In the genomic region with DNA sequence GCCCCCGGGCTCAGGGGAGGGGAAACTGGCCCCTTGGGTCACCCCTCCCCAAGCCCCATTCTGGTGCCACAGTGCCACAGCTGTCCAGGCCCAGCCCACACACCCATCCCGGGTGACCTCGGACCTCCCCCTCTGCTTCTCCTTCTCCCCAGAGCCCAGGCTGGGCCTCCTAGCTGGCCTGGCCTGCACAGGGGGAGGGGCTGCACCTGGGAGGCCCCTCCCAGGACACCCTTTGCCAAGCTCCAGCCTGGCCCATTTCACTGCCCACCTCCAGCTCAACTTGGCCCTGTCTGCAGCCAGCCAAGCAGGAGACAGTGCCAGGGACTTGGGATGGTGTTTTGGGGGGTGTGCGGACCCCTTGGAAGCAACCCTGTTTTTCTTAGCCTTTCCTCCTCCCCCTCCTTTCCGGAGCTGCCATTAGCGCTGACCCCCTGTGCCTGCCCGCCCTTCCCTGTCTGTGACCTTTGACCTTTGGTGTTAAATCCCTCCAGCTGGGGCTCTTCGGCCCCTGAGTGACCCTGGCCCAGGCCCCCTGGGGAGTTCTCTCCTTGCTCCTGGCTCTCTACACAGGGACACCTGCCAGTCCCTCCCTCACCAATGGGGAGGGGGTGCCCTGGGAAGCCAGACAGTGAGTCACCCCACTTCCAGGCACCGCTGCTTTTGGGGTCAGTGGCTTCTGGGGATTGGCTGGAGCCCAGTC, we compare ENCODE assay signal across 1 cellular context.
A peak's percentile ranks its signal among the peaks of the same experiment; 100 is the strongest.
TF ChIP-seq lines count a peak whose summit lies in the region.

No MANE protein-coding gene starts in this region.

TF ChIP-seq in K562, 482 proteins besides CTCF, POLR2A, EP300 and RAD21 (continued from another document):
- TF ChIP-seq, protein P1, sequence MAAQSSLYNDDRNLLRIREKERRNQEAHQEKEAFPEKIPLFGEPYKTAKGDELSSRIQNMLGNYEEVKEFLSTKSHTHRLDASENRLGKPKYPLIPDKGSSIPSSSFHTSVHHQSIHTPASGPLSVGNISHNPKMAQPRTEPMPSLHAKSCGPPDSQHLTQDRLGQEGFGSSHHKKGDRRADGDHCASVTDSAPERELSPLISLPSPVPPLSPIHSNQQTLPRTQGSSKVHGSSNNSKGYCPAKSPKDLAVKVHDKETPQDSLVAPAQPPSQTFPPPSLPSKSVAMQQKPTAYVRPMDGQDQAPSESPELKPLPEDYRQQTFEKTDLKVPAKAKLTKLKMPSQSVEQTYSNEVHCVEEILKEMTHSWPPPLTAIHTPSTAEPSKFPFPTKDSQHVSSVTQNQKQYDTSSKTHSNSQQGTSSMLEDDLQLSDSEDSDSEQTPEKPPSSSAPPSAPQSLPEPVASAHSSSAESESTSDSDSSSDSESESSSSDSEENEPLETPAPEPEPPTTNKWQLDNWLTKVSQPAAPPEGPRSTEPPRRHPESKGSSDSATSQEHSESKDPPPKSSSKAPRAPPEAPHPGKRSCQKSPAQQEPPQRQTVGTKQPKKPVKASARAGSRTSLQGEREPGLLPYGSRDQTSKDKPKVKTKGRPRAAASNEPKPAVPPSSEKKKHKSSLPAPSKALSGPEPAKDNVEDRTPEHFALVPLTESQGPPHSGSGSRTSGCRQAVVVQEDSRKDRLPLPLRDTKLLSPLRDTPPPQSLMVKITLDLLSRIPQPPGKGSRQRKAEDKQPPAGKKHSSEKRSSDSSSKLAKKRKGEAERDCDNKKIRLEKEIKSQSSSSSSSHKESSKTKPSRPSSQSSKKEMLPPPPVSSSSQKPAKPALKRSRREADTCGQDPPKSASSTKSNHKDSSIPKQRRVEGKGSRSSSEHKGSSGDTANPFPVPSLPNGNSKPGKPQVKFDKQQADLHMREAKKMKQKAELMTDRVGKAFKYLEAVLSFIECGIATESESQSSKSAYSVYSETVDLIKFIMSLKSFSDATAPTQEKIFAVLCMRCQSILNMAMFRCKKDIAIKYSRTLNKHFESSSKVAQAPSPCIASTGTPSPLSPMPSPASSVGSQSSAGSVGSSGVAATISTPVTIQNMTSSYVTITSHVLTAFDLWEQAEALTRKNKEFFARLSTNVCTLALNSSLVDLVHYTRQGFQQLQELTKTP (IDR thresholded peaks at IDR 0.05; ENCODE audit: low read depth in 1 of 2, partially characterized antibody in 2 of 2), result no peak
- TF ChIP-seq ZNF707 (CRISPR knock-in tag; conservative IDR thresholded peaks at IDR 0.05) (no peak), ZNF140 (CRISPR knock-in tag; IDR thresholded peaks at IDR 0.05) (no peak), POLR2AphosphoS2 (IDR thresholded peaks at IDR 0.05; ENCODE audit: low read length) (no peak), BRD4 (IDR thresholded peaks at IDR 0.05) (no peak), ZBTB7A (IDR thresholded peaks at IDR 0.05; ENCODE audit: borderline replicate concordance, control insufficient read depth, low read depth, low read length) (peak; percentile 54; the same call in 1 of the 2 replicates), POLR2G (IDR thresholded peaks at IDR 0.05; ENCODE audit: low read depth, low read length) (peak; percentile 21; the same call in 1 of the 2 replicates), STAT5A (IDR thresholded peaks at IDR 0.05; ENCODE audit: borderline replicate concordance, low read length) (no peak), RBM39 (optimal IDR thresholded peaks at IDR 0.05; ENCODE audit: low read depth, low read length) (no peak), ZFPM2 (CRISPR knock-in tag; IDR thresholded peaks at IDR 0.05) (no peak), PHB2 (IDR thresholded peaks at IDR 0.05; ENCODE audit: low read depth) (no peak), ARNT (IDR thresholded peaks at IDR 0.05) (no peak), FIP1L1 (IDR thresholded peaks at IDR 0.05; ENCODE audit: low read depth, low read length, poor library complexity, severe bottlenecking) (peak; percentile 15), NCOR1 (IDR thresholded peaks at IDR 0.05) (no peak), COPS2 (conservative IDR thresholded peaks at IDR 0.05) (no peak), CEBPB (tag; IDR thresholded peaks at IDR 0.05) (no peak), TAF15 (IDR thresholded peaks at IDR 0.05; ENCODE audit: low read depth, low read length) (no peak), ZNF354B (CRISPR knock-in tag; IDR thresholded peaks at IDR 0.05) (no peak), C11orf30 (IDR thresholded peaks at IDR 0.05; ENCODE audit: low read depth) (no peak)
- TF ChIP-seq, protein P2, sequence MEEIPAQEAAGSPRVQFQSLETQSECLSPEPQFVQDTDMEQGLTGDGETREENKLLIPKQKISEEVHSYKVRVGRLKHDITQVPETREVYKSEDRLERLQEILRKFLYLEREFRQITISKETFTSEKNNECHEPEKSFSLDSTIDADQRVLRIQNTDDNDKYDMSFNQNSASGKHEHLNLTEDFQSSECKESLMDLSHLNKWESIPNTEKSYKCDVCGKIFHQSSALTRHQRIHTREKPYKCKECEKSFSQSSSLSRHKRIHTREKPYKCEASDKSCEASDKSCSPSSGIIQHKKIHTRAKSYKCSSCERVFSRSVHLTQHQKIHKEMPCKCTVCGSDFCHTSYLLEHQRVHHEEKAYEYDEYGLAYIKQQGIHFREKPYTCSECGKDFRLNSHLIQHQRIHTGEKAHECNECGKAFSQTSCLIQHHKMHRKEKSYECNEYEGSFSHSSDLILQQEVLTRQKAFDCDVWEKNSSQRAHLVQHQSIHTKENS (CRISPR knock-in tag; IDR thresholded peaks at IDR 0.05), result no peak
- TF ChIP-seq, protein P3, sequence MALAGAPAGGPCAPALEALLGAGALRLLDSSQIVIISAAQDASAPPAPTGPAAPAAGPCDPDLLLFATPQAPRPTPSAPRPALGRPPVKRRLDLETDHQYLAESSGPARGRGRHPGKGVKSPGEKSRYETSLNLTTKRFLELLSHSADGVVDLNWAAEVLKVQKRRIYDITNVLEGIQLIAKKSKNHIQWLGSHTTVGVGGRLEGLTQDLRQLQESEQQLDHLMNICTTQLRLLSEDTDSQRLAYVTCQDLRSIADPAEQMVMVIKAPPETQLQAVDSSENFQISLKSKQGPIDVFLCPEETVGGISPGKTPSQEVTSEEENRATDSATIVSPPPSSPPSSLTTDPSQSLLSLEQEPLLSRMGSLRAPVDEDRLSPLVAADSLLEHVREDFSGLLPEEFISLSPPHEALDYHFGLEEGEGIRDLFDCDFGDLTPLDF (CRISPR knock-in tag; IDR thresholded peaks at IDR 0.05), result no peak
- TF ChIP-seq, protein P4, sequence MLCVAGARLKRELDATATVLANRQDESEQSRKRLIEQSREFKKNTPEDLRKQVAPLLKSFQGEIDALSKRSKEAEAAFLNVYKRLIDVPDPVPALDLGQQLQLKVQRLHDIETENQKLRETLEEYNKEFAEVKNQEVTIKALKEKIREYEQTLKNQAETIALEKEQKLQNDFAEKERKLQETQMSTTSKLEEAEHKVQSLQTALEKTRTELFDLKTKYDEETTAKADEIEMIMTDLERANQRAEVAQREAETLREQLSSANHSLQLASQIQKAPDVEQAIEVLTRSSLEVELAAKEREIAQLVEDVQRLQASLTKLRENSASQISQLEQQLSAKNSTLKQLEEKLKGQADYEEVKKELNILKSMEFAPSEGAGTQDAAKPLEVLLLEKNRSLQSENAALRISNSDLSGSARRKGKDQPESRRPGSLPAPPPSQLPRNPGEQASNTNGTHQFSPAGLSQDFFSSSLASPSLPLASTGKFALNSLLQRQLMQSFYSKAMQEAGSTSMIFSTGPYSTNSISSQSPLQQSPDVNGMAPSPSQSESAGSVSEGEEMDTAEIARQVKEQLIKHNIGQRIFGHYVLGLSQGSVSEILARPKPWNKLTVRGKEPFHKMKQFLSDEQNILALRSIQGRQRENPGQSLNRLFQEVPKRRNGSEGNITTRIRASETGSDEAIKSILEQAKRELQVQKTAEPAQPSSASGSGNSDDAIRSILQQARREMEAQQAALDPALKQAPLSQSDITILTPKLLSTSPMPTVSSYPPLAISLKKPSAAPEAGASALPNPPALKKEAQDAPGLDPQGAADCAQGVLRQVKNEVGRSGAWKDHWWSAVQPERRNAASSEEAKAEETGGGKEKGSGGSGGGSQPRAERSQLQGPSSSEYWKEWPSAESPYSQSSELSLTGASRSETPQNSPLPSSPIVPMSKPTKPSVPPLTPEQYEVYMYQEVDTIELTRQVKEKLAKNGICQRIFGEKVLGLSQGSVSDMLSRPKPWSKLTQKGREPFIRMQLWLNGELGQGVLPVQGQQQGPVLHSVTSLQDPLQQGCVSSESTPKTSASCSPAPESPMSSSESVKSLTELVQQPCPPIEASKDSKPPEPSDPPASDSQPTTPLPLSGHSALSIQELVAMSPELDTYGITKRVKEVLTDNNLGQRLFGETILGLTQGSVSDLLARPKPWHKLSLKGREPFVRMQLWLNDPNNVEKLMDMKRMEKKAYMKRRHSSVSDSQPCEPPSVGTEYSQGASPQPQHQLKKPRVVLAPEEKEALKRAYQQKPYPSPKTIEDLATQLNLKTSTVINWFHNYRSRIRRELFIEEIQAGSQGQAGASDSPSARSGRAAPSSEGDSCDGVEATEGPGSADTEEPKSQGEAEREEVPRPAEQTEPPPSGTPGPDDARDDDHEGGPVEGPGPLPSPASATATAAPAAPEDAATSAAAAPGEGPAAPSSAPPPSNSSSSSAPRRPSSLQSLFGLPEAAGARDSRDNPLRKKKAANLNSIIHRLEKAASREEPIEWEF (CRISPR knock-in tag; IDR thresholded peaks at IDR 0.05), result no peak
